In genomic region chr16:1271380-1271749, GRCh38 we compare ENCODE assay signal across 16 cellular contexts. TPM values are rescaled to one million over a fixed set of nuclear protein-coding genes. Genes with fewer than 3 reads are reported as not detected.
A peak's percentile ranks its signal among the peaks of the same experiment; 100 is the strongest.
DNase-seq lines count a peak whose midpoint lies in the region; ATAC-seq, FAIRE-seq and TF ChIP-seq lines count a peak whose summit lies in the region.
"Had no signal": no experiment of that assay in that cellular context is flagged by ENCODE, and none has a peak within 500 bp of the region (broad histone marks: within the 10 kb centered on the region; RNA-seq: fewer than 3 reads in every experiment).

No MANE protein-coding gene starts in this region.

- WGBS in HepG2 (ENCODE audit: low lambda C conversion rate): 41% methylated on average over 15 of the region's 16 CpGs
- 85% methylated on average over 16 of the region's 16 CpGs for WGBS in right lobe of liver (ENCODE audit: insufficient coverage, low coverage, low lambda C conversion rate, missing lambda C conversion rate)
- 87% methylated on average over 16 of the region's 16 CpGs; no CpG with 5 or more reads in 1 of the 2 experiments for WGBS in H1 (ENCODE audit: extremely low coverage in 1 of 2, insufficient coverage in 1 of 2, insufficient read length in 1 of 2, insufficient replicate concordance in 2 of 2, low coverage in 1 of 2, low lambda C conversion rate in 2 of 2, missing lambda C conversion rate in 1 of 2), 2 experiments

- no peak overlapping the region for H2BK120ac ChIP-seq in H1 (replicated peaks; ENCODE audit: low read depth, low read length)

- no peak overlapping the region for H3K23ac ChIP-seq in H1 (ENCODE audit: insufficient read length)

- no peak overlapping the region for H2AFZ ChIP-seq in HepG2 (ENCODE audit: low read length)
- H2AFZ ChIP-seq in H1 (ENCODE audit: low read length): no peak overlapping the region

- H3K79me1 ChIP-seq in H1 (ENCODE audit: low read depth, low read length): no peaks in the 10 kb centered on the region

- H3K56ac ChIP-seq in H1 (replicated peaks; ENCODE audit: insufficient read length, low read depth, low read length): no peak overlapping the region

- no peak overlapping the region for H4K91ac ChIP-seq in H1 (replicated peaks; ENCODE audit: insufficient read length, low read length)

- BruUV-seq in HepG2 (replicated peaks; lab: Mats Ljungman, UMichigan): no TSS peak

- H4K20me1 ChIP-seq in HepG2 (ENCODE audit: insufficient read depth, low read length) (no peaks in the 10 kb centered on the region), H1 (replicated peaks in 1 of 2; ENCODE audit: control insufficient read depth in 1 of 2, insufficient read depth in 2 of 2, low read length in 2 of 2) (peaks cover 0 to 2% of the 10 kb centered on the region in 2 experiments)

- no peak for TF ChIP-seq EP300 in HepG2 (IDR thresholded peaks at IDR 0.05; ENCODE audit: low read depth in 2 of 2, low read length in 2 of 2)
- TF ChIP-seq EP300 in HepG2 (CRISPR knock-in tag; IDR thresholded peaks at IDR 0.05; ENCODE audit: borderline replicate concordance): no peak
- TF ChIP-seq EP300 in H1 (IDR thresholded peaks at IDR 0.05; ENCODE audit: borderline replicate concordance in 1 of 2, low read depth in 2 of 2, low read length in 2 of 2): no peak

- H3K14ac ChIP-seq in H1 (ENCODE audit: insufficient read length): no peak overlapping the region

- H2BK5ac ChIP-seq in H1 (ENCODE audit: low read depth, low read length): no peak overlapping the region; the same call in 1 of the 2 replicates

- intact Hi-C loops in HepG2 (cut with micrococcal nuclease; ENCODE audit: unreplicated experiment): no loop called here
- intact Hi-C loops in right lobe of liver (cut with DNase I): no loop called here

- H3K36me3 ChIP-seq in HepG2 (replicated peaks in 1 of 2; ENCODE audit: control insufficient read depth in 1 of 2, insufficient read depth in 2 of 2, low read length in 2 of 2): no peaks in the 10 kb centered on the region
- no peaks in the 10 kb centered on the region for H3K36me3 ChIP-seq in right lobe of liver
- no peaks in the 10 kb centered on the region for H3K36me3 ChIP-seq in H1 (ENCODE audit: control insufficient read depth in 2 of 4, insufficient read depth in 4 of 4, low read length in 3 of 4)
- no peaks in the 10 kb centered on the region for H3K36me3 ChIP-seq in HAP-1 (replicated peaks)

- H2BK15ac ChIP-seq in H1 (ENCODE audit: low read length): no peak overlapping the region

- H3K9me3 ChIP-seq in HepG2 (ENCODE audit: low read length) (no peaks in the 10 kb centered on the region), right lobe of liver (no peaks in the 10 kb centered on the region), H1 (ENCODE audit: insufficient read depth in 2 of 2, low read depth in 1 of 2, low read length in 1 of 2) (no peaks in the 10 kb centered on the region; a peak in 1 of 4 replicates), HAP-1 (no peaks in the 10 kb centered on the region)

- H4K5ac ChIP-seq in H1 (ENCODE audit: insufficient read length, low read depth, low read length): no peak overlapping the region

- H4K8ac ChIP-seq in H1 (ENCODE audit: extremely low read depth, insufficient read depth, low read length): no peak overlapping the region

- FAIRE-seq in HepG2 (lab: Jason Lieb, UNC) (no peak), H1 (lab: Jason Lieb, UNC) (no peak)
- FAIRE-seq: D721Med had no signal

- no peak overlapping the region for H3K4ac ChIP-seq in H1 (replicated peaks; ENCODE audit: insufficient read length, low read depth, low read length)

- no peak overlapping the region for H3K4me2 ChIP-seq in HepG2 (ENCODE audit: low read depth, low read length)
- no peak overlapping the region for H3K4me2 ChIP-seq in H1 (ENCODE audit: insufficient read depth in 1 of 2, low read depth in 2 of 2, low read length in 2 of 2)

- H3K4me1 ChIP-seq in HepG2 (ENCODE audit: insufficient read depth, low read length) (peaks cover 11% of the 10 kb centered on the region; the same call in 1 of the 2 replicates), right lobe of liver (no peaks in the 10 kb centered on the region), H1 (replicated peaks in 1 of 4; ENCODE audit: control insufficient read depth in 3 of 4, insufficient read depth in 4 of 4, low read length in 3 of 4) (no peaks in the 10 kb centered on the region), HAP-1 (no peaks in the 10 kb centered on the region)

- POLR2A ChIA-PET in HepG2 (lab: Yijun Ruan, JAX) (no interaction called here), H1 (lab: Charles Lee; ENCODE audit: partially characterized antibody) (interaction anchor here (1.3 kb wide), 1 partner anchor 8 kb away, joined by 5 read pairs; no protein-coding TSS in a partner anchor)

- H2AK5ac ChIP-seq in H1 (ENCODE audit: low read depth, low read length): no peak overlapping the region

- CTCF ChIA-PET in HepG2 (lab: Yijun Ruan, JAX; ENCODE audit: low intra/inter-chr PET ratio, low total read pairs) (no interaction called here), H1 (lab: Charles Lee; ENCODE audit: partially characterized antibody) (interaction anchor here (0.7 to 1.4 kb wide), 3 partner anchors 29 to 668 kb away, joined by 3 to 4 read pairs (median 4); no protein-coding TSS in a partner anchor)

- ATAC-seq in HepG2 (no peak; the same call in 2 of the 3 replicates), right lobe of liver (no peak), GM18502 (IDR thresholded peaks at IDR 0.05; ENCODE audit: poor library complexity, unreplicated experiment) (no peak)
- ATAC-seq: Panc1 had no signal

- in situ Hi-C loops in HepG2 (cut with HindIII; ENCODE audit: extremely low pct_ligation_motif_present, low pct_unique_long_range_greater_than_20kb) (no loop called here), HAP-1 (cut with MboI; ENCODE audit: low sequenced_read_pairs) (no loop called here)

- H2BK20ac ChIP-seq in H1 (ENCODE audit: low read length): no peak overlapping the region

- H3K27me3 ChIP-seq in HepG2 (ENCODE audit: control insufficient read depth in 1 of 2, insufficient read depth in 2 of 2, low read length in 2 of 2): peaks cover 5 to 42% of the 10 kb centered on the region in 2 experiments
- no peaks in the 10 kb centered on the region for H3K27me3 ChIP-seq in right lobe of liver
- H3K27me3 ChIP-seq in H1 (replicated peaks in 1 of 4; ENCODE audit: control insufficient read depth in 3 of 4, extremely low read depth in 1 of 4, insufficient read depth in 3 of 4, low read length in 3 of 4): 0 out of 7 replicates have a peak, but pooled peaks cover 0 to 1% (median 0%) of the 10 kb centered on the region in 4 experiments
- H3K27me3 ChIP-seq in HAP-1 (ENCODE audit: low read depth): no peaks in the 10 kb centered on the region; the same call in 1 of the 2 replicates

- no peak overlapping the region for H3K27ac ChIP-seq in HepG2 (ENCODE audit: extremely low read length, insufficient read depth, low read length)
- H3K27ac ChIP-seq in right lobe of liver: no peak overlapping the region
- no peak overlapping the region for H3K27ac ChIP-seq in H1 (ENCODE audit: low read depth, low read length)

- TF ChIP-seq POLR2A in HepG2 (IDR thresholded peaks at IDR 0.05; ENCODE audit: insufficient read depth in 1 of 2, low read depth in 2 of 2, low read length in 2 of 2) (no peak), right lobe of liver (IDR thresholded peaks at IDR 0.05) (no peak), H1 (IDR thresholded peaks at IDR 0.05; ENCODE audit: control extremely low read depth in 1 of 2, low read depth in 2 of 2, low read length in 2 of 2) (no peak)

- no peak for DNase-seq in HepG2 (ENCODE audit: low spot score)
- DNase-seq in right lobe of liver: no peak
- DNase-seq in NCI-H774 (lab: John Stamatoyannopoulos, UW): peak; percentile 77
- no peak for DNase-seq in H1 (ENCODE audit: low read depth in 1 of 2, low spot score in 2 of 2)
- no peak for DNase-seq in amygdala (lab: John Stamatoyannopoulos, UW)
- DNase-seq in HAP-1 (ENCODE audit: low spot score in 2 of 2): no peak
- DNase-seq: 8988T, AML-193, H9, KBM-7 had no signal

- H3K23me2 ChIP-seq in H1 (ENCODE audit: low read depth, low read length): peaks cover 3% of the 10 kb centered on the region; the same call in 1 of the 2 replicates

- peak overlapping the region; percentile 68; the same call in 1 of the 2 replicates for H2BK12ac ChIP-seq in H1 (ENCODE audit: low read depth, low read length)

- H3K4me3 ChIP-seq in HepG2 (replicated peaks in 1 of 3; ENCODE audit: insufficient read depth in 1 of 3, low read depth in 2 of 3, low read length in 3 of 3): no peak overlapping the region
- no peak overlapping the region for H3K4me3 ChIP-seq in right lobe of liver
- H3K4me3 ChIP-seq in H1 (ENCODE audit: extremely low read depth in 1 of 4, insufficient read depth in 2 of 4, low read depth in 3 of 4, low read length in 4 of 4): no peak overlapping the region
- no peak overlapping the region for H3K4me3 ChIP-seq in HAP-1

- H3K79me2 ChIP-seq in HepG2 (ENCODE audit: insufficient read depth, low read length) (no peaks in the 10 kb centered on the region), H1 (ENCODE audit: control insufficient read depth in 1 of 2, insufficient read depth in 2 of 2, low read length in 2 of 2) (no peaks in the 10 kb centered on the region)

- TF ChIP-seq CTCF in HepG2 (CRISPR knock-in tag; IDR thresholded peaks at IDR 0.05) (no peak), right lobe of liver (IDR thresholded peaks at IDR 0.05) (no peak), H1 (IDR thresholded peaks at IDR 0.05; ENCODE audit: control extremely low read depth in 1 of 3, insufficient read depth in 1 of 3, low read depth in 1 of 3, low read length in 3 of 3) (no peak)

- no peak overlapping the region for H3K18ac ChIP-seq in H1 (ENCODE audit: extremely low read depth, low read length)

- H3K9ac ChIP-seq in HepG2 (ENCODE audit: insufficient read depth, low read depth, low read length) (no peak overlapping the region), H1 (replicated peaks in 1 of 4; ENCODE audit: extremely low read depth in 1 of 4, low read depth in 3 of 4, low read length in 3 of 4) (no peak overlapping the region)

- TF ChIP-seq RAD21 in HepG2 (CRISPR knock-in tag; IDR thresholded peaks at IDR 0.05) (no peak), H1 (IDR thresholded peaks at IDR 0.05 in 1 of 2, conservative IDR thresholded peaks at IDR 0.05 in 1 of 2; ENCODE audit: low read depth in 2 of 2, low read length in 2 of 2) (no peak)

RNA-seq across cellular contexts. Expression of gene TPSD1, which starts 15.5 kb away (rescaled TPM):
- total RNA-seq in HepG2 (2016; rRNA removed; fragmentation: Illumina TruSeq; extraction: Trizol) (not detected in 2 replicates), right lobe of liver (not detected)
- total RNA-seq in HepG2 (2016; cell fraction: cytosol; rRNA removed; fragmentation: Illumina TruSeq; extraction: Trizol; ENCODE audit: low read depth): not detected in 2 replicates
- not detected in 2 replicates for total RNA-seq in HepG2 (2016; cell fraction: insoluble cytoplasmic fraction; rRNA removed; fragmentation: Illumina TruSeq; extraction: Trizol)
- total RNA-seq in HepG2 (2016; cell fraction: membrane; rRNA removed; fragmentation: Illumina TruSeq; extraction: Trizol): not detected in 2 replicates
- not detected in 2 replicates for total RNA-seq in HepG2 (2016; cell fraction: nucleus; rRNA removed; fragmentation: Illumina TruSeq; extraction: Trizol)
- polyA plus RNA-seq in HepG2 (2011; rRNA removed) (not detected in 2 replicates), H1 (2011; rRNA removed) (0.26 and 0.61 TPM in 2 replicates)
- polyA plus RNA-seq in HepG2 (2011; cell fraction: cytosol; rRNA removed): not detected in 2 replicates
- not detected in 2 replicates for polyA plus RNA-seq in HepG2 (2011; cell fraction: nucleus; rRNA removed)
- polyA plus RNA-seq in HepG2 (2012): not detected in 2 replicates
- not detected in 2 replicates for polyA plus RNA-seq in HepG2 (2016; cell fraction: cytosol; fragmentation: Illumina TruSeq; extraction: Trizol; ENCODE audit: low read depth)
- not detected in 2 replicates for polyA plus RNA-seq in HepG2 (2016; cell fraction: insoluble cytoplasmic fraction; fragmentation: Illumina TruSeq; extraction: Trizol; ENCODE audit: low read depth)
- polyA plus RNA-seq in HepG2 (2016; cell fraction: membrane; fragmentation: Illumina TruSeq; extraction: Trizol; ENCODE audit: low read depth): not detected in 2 replicates
- not detected in 2 replicates for polyA plus RNA-seq in HepG2 (2016; cell fraction: nucleus; fragmentation: Illumina TruSeq; extraction: Trizol; ENCODE audit: insufficient read depth, low read depth)
- polyA minus RNA-seq in HepG2 (2011; rRNA and poly(A)+ RNA removed; ENCODE audit: low replicate concordance): not detected in 2 replicates
- not detected in 2 replicates for polyA minus RNA-seq in HepG2 (2011; cell fraction: cytosol; rRNA and poly(A)+ RNA removed)
- not detected in 2 replicates for polyA minus RNA-seq in HepG2 (2011; cell fraction: nucleus; rRNA and poly(A)+ RNA removed)
- not detected in 2 replicates for total RNA-seq in H1 (2021; fragmentation: NEBNext Ultra II Directional; extraction: Animal tissue kit (Norgen Biotek cat#: 25700))
- 0.62 TPM for polyA plus RNA-seq in H1 (2011; cell fraction: cytosol; rRNA removed)
- 8.5 TPM for polyA plus RNA-seq in H1 (2011; cell fraction: nucleus; rRNA removed)
- polyA plus RNA-seq in H1 (2012, experiment 1 of 2): 0.42 to 1.1 TPM (median 0.70 TPM) in 4 replicates
- 0.18 TPM for polyA plus RNA-seq in H1 (2012, experiment 2 of 2)
- polyA plus RNA-seq in H1 (2013, experiment 1 of 2): 0.36 TPM
- polyA plus RNA-seq in H1 (2013, experiment 2 of 2): 0.17 TPM
- 0.28 TPM in 1 of 2 replicates, not detected in the other for polyA minus RNA-seq in H1 (2011; rRNA and poly(A)+ RNA removed)
- not detected for polyA minus RNA-seq in H1 (2011; cell fraction: cytosol; rRNA and poly(A)+ RNA removed)
- not detected for polyA minus RNA-seq in H1 (2011; cell fraction: nucleus; rRNA and poly(A)+ RNA removed)
- total RNA-seq: H9, SK-MEL-5 had no signal
- polyA plus RNA-seq: AG04450, CD14-positive monocyte had no signal

RNA-seq across cellular contexts. Expression of gene TPSAB1, which starts 30.9 kb away (rescaled TPM):
- total RNA-seq in HepG2 (2016; rRNA removed; fragmentation: Illumina TruSeq; extraction: Trizol): not detected in 2 replicates
- total RNA-seq in HepG2 (2016; cell fraction: cytosol; rRNA removed; fragmentation: Illumina TruSeq; extraction: Trizol; ENCODE audit: low read depth): not detected in 2 replicates
- not detected in 2 replicates for total RNA-seq in HepG2 (2016; cell fraction: insoluble cytoplasmic fraction; rRNA removed; fragmentation: Illumina TruSeq; extraction: Trizol)
- not detected in 2 replicates for total RNA-seq in HepG2 (2016; cell fraction: membrane; rRNA removed; fragmentation: Illumina TruSeq; extraction: Trizol)
- total RNA-seq in HepG2 (2016; cell fraction: nucleus; rRNA removed; fragmentation: Illumina TruSeq; extraction: Trizol): not detected in 2 replicates
- 0.05 and 0.12 TPM in 2 replicates for polyA plus RNA-seq in HepG2 (2011; rRNA removed)
- 0.13 and 0.16 TPM in 2 replicates for polyA plus RNA-seq in HepG2 (2011; cell fraction: cytosol; rRNA removed)
- 0.35 TPM in 1 of 2 replicates, not detected in the other for polyA plus RNA-seq in HepG2 (2011; cell fraction: nucleus; rRNA removed)
- polyA plus RNA-seq in HepG2 (2012): not detected in 2 replicates
- not detected in 2 replicates for polyA plus RNA-seq in HepG2 (2016; cell fraction: cytosol; fragmentation: Illumina TruSeq; extraction: Trizol; ENCODE audit: low read depth)
- polyA plus RNA-seq in HepG2 (2016; cell fraction: insoluble cytoplasmic fraction; fragmentation: Illumina TruSeq; extraction: Trizol; ENCODE audit: low read depth): not detected in 2 replicates
- not detected in 2 replicates for polyA plus RNA-seq in HepG2 (2016; cell fraction: membrane; fragmentation: Illumina TruSeq; extraction: Trizol; ENCODE audit: low read depth)
- polyA plus RNA-seq in HepG2 (2016; cell fraction: nucleus; fragmentation: Illumina TruSeq; extraction: Trizol; ENCODE audit: insufficient read depth, low read depth): not detected in 2 replicates
- polyA minus RNA-seq in HepG2 (2011; rRNA and poly(A)+ RNA removed; ENCODE audit: low replicate concordance): not detected in 2 replicates
- polyA minus RNA-seq in HepG2 (2011; cell fraction: cytosol; rRNA and poly(A)+ RNA removed): not detected in 2 replicates
- polyA minus RNA-seq in HepG2 (2011; cell fraction: nucleus; rRNA and poly(A)+ RNA removed): not detected in 2 replicates
- total RNA-seq in right lobe of liver: 1 to 10 TPM in 1 of 6 experiments, under 1 TPM in 4, not detected in 1; 0.39 to 1.1 (median 0.81) TPM
- not detected in 2 replicates for total RNA-seq in H1 (2021; fragmentation: NEBNext Ultra II Directional; extraction: Animal tissue kit (Norgen Biotek cat#: 25700))
- 0.09 TPM in 2 replicates for polyA plus RNA-seq in H1 (2011; rRNA removed)
- polyA plus RNA-seq in H1 (2011; cell fraction: cytosol; rRNA removed): 0.12 TPM
- 1.5 TPM for polyA plus RNA-seq in H1 (2011; cell fraction: nucleus; rRNA removed)
- polyA plus RNA-seq in H1 (2012, experiment 1 of 2): not detected in 4 replicates
- not detected for polyA plus RNA-seq in H1 (2012, experiment 2 of 2)
- polyA plus RNA-seq in H1 (2013, experiment 1 of 2): not detected
- not detected for polyA plus RNA-seq in H1 (2013, experiment 2 of 2)
- polyA minus RNA-seq in H1 (2011; rRNA and poly(A)+ RNA removed): not detected in 2 replicates
- polyA minus RNA-seq in H1 (2011; cell fraction: cytosol; rRNA and poly(A)+ RNA removed): not detected
- polyA minus RNA-seq in H1 (2011; cell fraction: nucleus; rRNA and poly(A)+ RNA removed): not detected
- total RNA-seq: H9, SK-MEL-5 had no signal
- polyA plus RNA-seq: AG04450, CD14-positive monocyte had no signal

RNA-seq across cellular contexts. Expression of gene UBE2I, which starts 38.1 kb away (rescaled TPM):
- total RNA-seq in HepG2 (2016; rRNA removed; fragmentation: Illumina TruSeq; extraction: Trizol) (75.8 and 87.9 TPM in 2 replicates), right lobe of liver (10 to 100 TPM; 25.0 to 48.0 (median 39.3) TPM)
- total RNA-seq in HepG2 (2016; cell fraction: cytosol; rRNA removed; fragmentation: Illumina TruSeq; extraction: Trizol; ENCODE audit: low read depth): 35.5 and 39.4 TPM in 2 replicates
- total RNA-seq in HepG2 (2016; cell fraction: insoluble cytoplasmic fraction; rRNA removed; fragmentation: Illumina TruSeq; extraction: Trizol): 66.6 and 79.8 TPM in 2 replicates
- total RNA-seq in HepG2 (2016; cell fraction: membrane; rRNA removed; fragmentation: Illumina TruSeq; extraction: Trizol): 55.4 and 63.3 TPM in 2 replicates
- total RNA-seq in HepG2 (2016; cell fraction: nucleus; rRNA removed; fragmentation: Illumina TruSeq; extraction: Trizol): 41.5 and 41.7 TPM in 2 replicates
- polyA plus RNA-seq in HepG2 (2011; rRNA removed) (79.5 and 98.9 TPM in 2 replicates), H1 (2011; rRNA removed) (148 and 162 TPM in 2 replicates)
- polyA plus RNA-seq in HepG2 (2011; cell fraction: cytosol; rRNA removed): 57.9 and 77.8 TPM in 2 replicates
- 115 and 128 TPM in 2 replicates for polyA plus RNA-seq in HepG2 (2011; cell fraction: nucleus; rRNA removed)
- polyA plus RNA-seq in HepG2 (2012): 91.6 and 108 TPM in 2 replicates
- 94.9 and 118 TPM in 2 replicates for polyA plus RNA-seq in HepG2 (2016; cell fraction: cytosol; fragmentation: Illumina TruSeq; extraction: Trizol; ENCODE audit: low read depth)
- polyA plus RNA-seq in HepG2 (2016; cell fraction: insoluble cytoplasmic fraction; fragmentation: Illumina TruSeq; extraction: Trizol; ENCODE audit: low read depth): 181 and 205 TPM in 2 replicates
- polyA plus RNA-seq in HepG2 (2016; cell fraction: membrane; fragmentation: Illumina TruSeq; extraction: Trizol; ENCODE audit: low read depth): 118 and 119 TPM in 2 replicates
- polyA plus RNA-seq in HepG2 (2016; cell fraction: nucleus; fragmentation: Illumina TruSeq; extraction: Trizol; ENCODE audit: insufficient read depth, low read depth): 163 and 194 TPM in 2 replicates
- polyA minus RNA-seq in HepG2 (2011; rRNA and poly(A)+ RNA removed; ENCODE audit: low replicate concordance): 39.2 and 48.3 TPM in 2 replicates
- polyA minus RNA-seq in HepG2 (2011; cell fraction: cytosol; rRNA and poly(A)+ RNA removed): 54.8 and 55.8 TPM in 2 replicates
- 63.8 and 72.6 TPM in 2 replicates for polyA minus RNA-seq in HepG2 (2011; cell fraction: nucleus; rRNA and poly(A)+ RNA removed)
- 268 and 272 TPM in 2 replicates for total RNA-seq in H1 (2021; fragmentation: NEBNext Ultra II Directional; extraction: Animal tissue kit (Norgen Biotek cat#: 25700))
- polyA plus RNA-seq in H1 (2011; cell fraction: cytosol; rRNA removed): 142 TPM
- 143 TPM for polyA plus RNA-seq in H1 (2011; cell fraction: nucleus; rRNA removed)
- 186 to 197 TPM (median 190 TPM) in 4 replicates for polyA plus RNA-seq in H1 (2012, experiment 1 of 2)
- polyA plus RNA-seq in H1 (2012, experiment 2 of 2): 278 TPM
- 202 TPM for polyA plus RNA-seq in H1 (2013, experiment 1 of 2)
- polyA plus RNA-seq in H1 (2013, experiment 2 of 2): 204 TPM
- 87.2 and 89.0 TPM in 2 replicates for polyA minus RNA-seq in H1 (2011; rRNA and poly(A)+ RNA removed)
- 84.7 TPM for polyA minus RNA-seq in H1 (2011; cell fraction: cytosol; rRNA and poly(A)+ RNA removed)
- 99.4 TPM for polyA minus RNA-seq in H1 (2011; cell fraction: nucleus; rRNA and poly(A)+ RNA removed)

RNA-seq across cellular contexts. Expression of gene TPSB2, which starts 41.4 kb away (rescaled TPM):
- total RNA-seq in HepG2 (2016; rRNA removed; fragmentation: Illumina TruSeq; extraction: Trizol): not detected in 2 replicates
- not detected in 2 replicates for total RNA-seq in HepG2 (2016; cell fraction: cytosol; rRNA removed; fragmentation: Illumina TruSeq; extraction: Trizol; ENCODE audit: low read depth)
- total RNA-seq in HepG2 (2016; cell fraction: insoluble cytoplasmic fraction; rRNA removed; fragmentation: Illumina TruSeq; extraction: Trizol): not detected in 2 replicates
- not detected in 2 replicates for total RNA-seq in HepG2 (2016; cell fraction: membrane; rRNA removed; fragmentation: Illumina TruSeq; extraction: Trizol)
- not detected in 2 replicates for total RNA-seq in HepG2 (2016; cell fraction: nucleus; rRNA removed; fragmentation: Illumina TruSeq; extraction: Trizol)
- polyA plus RNA-seq in HepG2 (2011; rRNA removed): 0.14 TPM in 1 of 2 replicates, not detected in the other
- polyA plus RNA-seq in HepG2 (2011; cell fraction: cytosol; rRNA removed): 0.14 and 0.15 TPM in 2 replicates
- 0.11 TPM in 1 of 2 replicates, not detected in the other for polyA plus RNA-seq in HepG2 (2011; cell fraction: nucleus; rRNA removed)
- polyA plus RNA-seq in HepG2 (2012): not detected in 2 replicates
- not detected in 2 replicates for polyA plus RNA-seq in HepG2 (2016; cell fraction: cytosol; fragmentation: Illumina TruSeq; extraction: Trizol; ENCODE audit: low read depth)
- not detected in 2 replicates for polyA plus RNA-seq in HepG2 (2016; cell fraction: insoluble cytoplasmic fraction; fragmentation: Illumina TruSeq; extraction: Trizol; ENCODE audit: low read depth)
- not detected in 2 replicates for polyA plus RNA-seq in HepG2 (2016; cell fraction: membrane; fragmentation: Illumina TruSeq; extraction: Trizol; ENCODE audit: low read depth)
- polyA plus RNA-seq in HepG2 (2016; cell fraction: nucleus; fragmentation: Illumina TruSeq; extraction: Trizol; ENCODE audit: insufficient read depth, low read depth): not detected in 2 replicates
- not detected in 2 replicates for polyA minus RNA-seq in HepG2 (2011; rRNA and poly(A)+ RNA removed; ENCODE audit: low replicate concordance)
- polyA minus RNA-seq in HepG2 (2011; cell fraction: cytosol; rRNA and poly(A)+ RNA removed): not detected in 2 replicates
- not detected in 2 replicates for polyA minus RNA-seq in HepG2 (2011; cell fraction: nucleus; rRNA and poly(A)+ RNA removed)
- total RNA-seq in right lobe of liver: 1 to 10 TPM in 2 of 6 experiments, under 1 TPM in 2, not detected in 2; 0.24 to 1.6 (median 0.83) TPM
- total RNA-seq in H1 (2021; fragmentation: NEBNext Ultra II Directional; extraction: Animal tissue kit (Norgen Biotek cat#: 25700)): not detected in 2 replicates
- 0.08 TPM in 1 of 2 replicates, not detected in the other for polyA plus RNA-seq in H1 (2011; rRNA removed)
- 0.06 TPM for polyA plus RNA-seq in H1 (2011; cell fraction: cytosol; rRNA removed)
- polyA plus RNA-seq in H1 (2011; cell fraction: nucleus; rRNA removed): 0.50 TPM
- not detected in 4 replicates for polyA plus RNA-seq in H1 (2012, experiment 1 of 2)
- not detected for polyA plus RNA-seq in H1 (2012, experiment 2 of 2)
- polyA plus RNA-seq in H1 (2013, experiment 1 of 2): not detected
- polyA plus RNA-seq in H1 (2013, experiment 2 of 2): not detected
- polyA minus RNA-seq in H1 (2011; rRNA and poly(A)+ RNA removed): not detected in 2 replicates
- not detected for polyA minus RNA-seq in H1 (2011; cell fraction: cytosol; rRNA and poly(A)+ RNA removed)
- not detected for polyA minus RNA-seq in H1 (2011; cell fraction: nucleus; rRNA and poly(A)+ RNA removed)
- total RNA-seq: H9, SK-MEL-5 had no signal
- polyA plus RNA-seq: AG04450, CD14-positive monocyte had no signal

RNA-seq across cellular contexts. Expression of gene TPSG1, which starts 46.3 kb away (rescaled TPM):
- total RNA-seq in HepG2 (2016; rRNA removed; fragmentation: Illumina TruSeq; extraction: Trizol) (not detected in 2 replicates), right lobe of liver (under 1 TPM in 3 of 6 experiments, not detected in 3; 0.20 to 0.43 (median 0.43) TPM)
- total RNA-seq in HepG2 (2016; cell fraction: cytosol; rRNA removed; fragmentation: Illumina TruSeq; extraction: Trizol; ENCODE audit: low read depth): not detected in 2 replicates
- not detected in 2 replicates for total RNA-seq in HepG2 (2016; cell fraction: insoluble cytoplasmic fraction; rRNA removed; fragmentation: Illumina TruSeq; extraction: Trizol)
- not detected in 2 replicates for total RNA-seq in HepG2 (2016; cell fraction: membrane; rRNA removed; fragmentation: Illumina TruSeq; extraction: Trizol)
- not detected in 2 replicates for total RNA-seq in HepG2 (2016; cell fraction: nucleus; rRNA removed; fragmentation: Illumina TruSeq; extraction: Trizol)
- polyA plus RNA-seq in HepG2 (2011; rRNA removed) (not detected in 2 replicates), H1 (2011; rRNA removed) (not detected in 2 replicates)
- polyA plus RNA-seq in HepG2 (2011; cell fraction: cytosol; rRNA removed): 0.04 TPM in 1 of 2 replicates, not detected in the other
- polyA plus RNA-seq in HepG2 (2011; cell fraction: nucleus; rRNA removed): 0.24 and 0.31 TPM in 2 replicates
- polyA plus RNA-seq in HepG2 (2012): not detected in 2 replicates
- not detected in 2 replicates for polyA plus RNA-seq in HepG2 (2016; cell fraction: cytosol; fragmentation: Illumina TruSeq; extraction: Trizol; ENCODE audit: low read depth)
- polyA plus RNA-seq in HepG2 (2016; cell fraction: insoluble cytoplasmic fraction; fragmentation: Illumina TruSeq; extraction: Trizol; ENCODE audit: low read depth): not detected in 2 replicates
- not detected in 2 replicates for polyA plus RNA-seq in HepG2 (2016; cell fraction: membrane; fragmentation: Illumina TruSeq; extraction: Trizol; ENCODE audit: low read depth)
- not detected in 2 replicates for polyA plus RNA-seq in HepG2 (2016; cell fraction: nucleus; fragmentation: Illumina TruSeq; extraction: Trizol; ENCODE audit: insufficient read depth, low read depth)
- not detected in 2 replicates for polyA minus RNA-seq in HepG2 (2011; rRNA and poly(A)+ RNA removed; ENCODE audit: low replicate concordance)
- polyA minus RNA-seq in HepG2 (2011; cell fraction: cytosol; rRNA and poly(A)+ RNA removed): not detected in 2 replicates
- not detected in 2 replicates for polyA minus RNA-seq in HepG2 (2011; cell fraction: nucleus; rRNA and poly(A)+ RNA removed)
- total RNA-seq in H1 (2021; fragmentation: NEBNext Ultra II Directional; extraction: Animal tissue kit (Norgen Biotek cat#: 25700)): not detected in 2 replicates
- not detected for polyA plus RNA-seq in H1 (2011; cell fraction: cytosol; rRNA removed)
- polyA plus RNA-seq in H1 (2011; cell fraction: nucleus; rRNA removed): not detected
- 0.55 to 0.76 TPM (median 0.67 TPM) in 4 replicates for polyA plus RNA-seq in H1 (2012, experiment 1 of 2)
- polyA plus RNA-seq in H1 (2012, experiment 2 of 2): not detected
- polyA plus RNA-seq in H1 (2013, experiment 1 of 2): not detected
- polyA plus RNA-seq in H1 (2013, experiment 2 of 2): not detected
- not detected in 2 replicates for polyA minus RNA-seq in H1 (2011; rRNA and poly(A)+ RNA removed)
- polyA minus RNA-seq in H1 (2011; cell fraction: cytosol; rRNA and poly(A)+ RNA removed): not detected
- not detected for polyA minus RNA-seq in H1 (2011; cell fraction: nucleus; rRNA and poly(A)+ RNA removed)
- total RNA-seq: H9, SK-MEL-5 had no signal
- polyA plus RNA-seq: AG04450, CD14-positive monocyte had no signal
